In the genomic region with DNA sequence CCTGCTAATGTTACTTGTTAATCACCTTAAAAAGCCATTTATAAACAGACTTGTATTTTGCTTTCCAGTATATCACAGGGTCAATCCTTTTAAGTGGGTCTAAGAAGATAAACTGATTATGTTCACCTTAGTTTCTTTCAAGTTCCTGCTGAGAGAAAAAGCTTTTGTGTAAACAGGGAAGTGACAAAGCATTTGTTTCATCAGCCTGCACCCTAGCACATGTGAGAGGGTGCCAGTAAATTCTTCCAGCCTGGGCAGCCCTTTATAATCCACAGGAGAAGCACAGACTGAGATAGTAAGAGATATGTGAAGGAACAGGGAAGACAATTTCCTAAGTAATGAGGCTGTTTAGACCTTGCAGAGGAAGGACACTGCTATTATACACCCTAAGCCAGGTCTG, we compare ENCODE assay signal across 25 cellular contexts.
DNase-seq lines count a peak whose midpoint lies in the region; ATAC-seq and TF ChIP-seq lines count a peak whose summit lies in the region.
"Had no signal": no experiment of that assay in that cellular context is flagged by ENCODE, and none has a peak within 500 bp of the region (broad histone marks: within the 10 kb centered on the region; RNA-seq: fewer than 3 reads in every experiment).

No MANE protein-coding gene starts in this region.

- no peaks in the 10 kb centered on the region for H3K79me2 ChIP-seq in GM23338 (replicated peaks; ENCODE audit: insufficient read depth)

- no peaks in the 10 kb centered on the region for H3K9me3 Mint-ChIP-seq in Calu3 (ENCODE audit: low read depth, unreplicated experiment)
- H3K9me3 Mint-ChIP-seq in GM23338, result no peaks in the 10 kb centered on the region
- H3K9me3 Mint-ChIP-seq: naive thymus-derived CD8-positive, alpha-beta T cell had no signal

- no peaks in the 10 kb centered on the region for H3K9me3 ChIP-seq in left lung
- H3K9me3 ChIP-seq in ovary, result no peaks in the 10 kb centered on the region
- H3K9me3 ChIP-seq: Caco-2, gastrocnemius medialis had no signal

- H3K9me2 ChIP-seq in GM23338 (ENCODE audit: insufficient read depth), result peaks cover 7% of the 10 kb centered on the region; the same call in 1 of the 2 replicates

- ATAC-seq in GM23338, result no peak
- ATAC-seq in left lung, result peak; percentile 58
- no peak for ATAC-seq in GM18870 (IDR thresholded peaks at IDR 0.05; ENCODE audit: unreplicated experiment)
- ATAC-seq: gastrocnemius medialis; GM12878; naive thymus-derived CD8-positive, alpha-beta T cell had no signal

- H3K27me3 ChIP-seq in GM23338 (ENCODE audit: insufficient read depth), result no peaks in the 10 kb centered on the region
- H3K27me3 ChIP-seq in left lung, result no peaks in the 10 kb centered on the region
- no peaks in the 10 kb centered on the region for H3K27me3 ChIP-seq in ovary
- H3K27me3 ChIP-seq: gastrocnemius medialis, tibial nerve had no signal

- H3K36me3 ChIP-seq in GM23338 (ENCODE audit: insufficient read depth) (no peaks in the 10 kb centered on the region), left lung (no peaks in the 10 kb centered on the region), ovary (no peaks in the 10 kb centered on the region)
- H3K36me3 ChIP-seq: gastrocnemius medialis, tibial nerve had no signal

- H3K4me1 ChIP-seq in GM23338 (ENCODE audit: insufficient read depth), result no peaks in the 10 kb centered on the region
- H3K4me1 ChIP-seq in left lung, result no peaks in the 10 kb centered on the region
- no peaks in the 10 kb centered on the region for H3K4me1 ChIP-seq in ovary (ENCODE audit: insufficient read depth)
- H3K4me1 ChIP-seq: Caco-2, gastrocnemius medialis, tibial nerve had no signal

- no peak for TF ChIP-seq CTCF in Calu3 (IDR thresholded peaks at IDR 0.05; ENCODE audit: unreplicated experiment)
- TF ChIP-seq CTCF in GM23338 (conservative IDR thresholded peaks at IDR 0.05; ENCODE audit: low read depth in 2 of 2), result no peak
- no peak for TF ChIP-seq CTCF in left lung (IDR thresholded peaks at IDR 0.05)
- TF ChIP-seq CTCF in ovary (IDR thresholded peaks at IDR 0.05), result no peak

- no peaks in the 10 kb centered on the region for H3F3A ChIP-seq in GM23338 (replicated peaks; ENCODE audit: low read depth)

- H2AFZ ChIP-seq in GM23338, result peak overlapping the region; percentile 38

- peak overlapping the region; percentile 76 for H3K27ac Mint-ChIP-seq in Calu3 (ENCODE audit: unreplicated experiment)
- H3K27ac Mint-ChIP-seq in GM23338, result no peak overlapping the region
- H3K27ac Mint-ChIP-seq: B cell; naive thymus-derived CD8-positive, alpha-beta T cell had no signal

- H4K20me1 ChIP-seq in GM23338 (replicated peaks; ENCODE audit: insufficient read depth), result no peaks in the 10 kb centered on the region

- H3K36me3 Mint-ChIP-seq in Calu3 (ENCODE audit: insufficient read depth, unreplicated experiment) (no peaks in the 10 kb centered on the region), GM23338 (ENCODE audit: low read depth) (no peaks in the 10 kb centered on the region)
- H3K36me3 Mint-ChIP-seq: naive thymus-derived CD8-positive, alpha-beta T cell had no signal

- H3K27ac ChIP-seq in GM23338 (ENCODE audit: low read depth) (no peak overlapping the region), left lung (no peak overlapping the region), ovary (no peak overlapping the region)
- H3K27ac ChIP-seq: gastrocnemius medialis, tibial nerve had no signal

- no peak overlapping the region for H3K4me2 ChIP-seq in GM23338

- H3K4me3 ChIP-seq in GM23338 (no peak overlapping the region), left lung (no peak overlapping the region), ovary (no peak overlapping the region)
- H3K4me3 ChIP-seq: gastrocnemius medialis, GM12878, tibial nerve had no signal

- no peak for TF ChIP-seq EP300 in ovary (IDR thresholded peaks at IDR 0.05)

- TF ChIP-seq POLR2A in ovary (IDR thresholded peaks at IDR 0.05), result no peak

- H3K4me1 Mint-ChIP-seq in Calu3 (ENCODE audit: low read depth, unreplicated experiment) (peaks cover 31% of the 10 kb centered on the region), GM23338 (no peaks in the 10 kb centered on the region)
- H3K4me1 Mint-ChIP-seq: B cell; naive thymus-derived CD8-positive, alpha-beta T cell had no signal

- H3K27me3 Mint-ChIP-seq in Calu3 (ENCODE audit: unreplicated experiment) (no peaks in the 10 kb centered on the region), GM23338 (ENCODE audit: insufficient read depth, low read depth, poor library complexity) (no peaks in the 10 kb centered on the region)
- H3K27me3 Mint-ChIP-seq: B cell had no signal

- CTCF ChIA-PET in Calu3 (lab: Charles Lee), result interaction anchor here (1.0 kb wide), 1 partner anchor 158 kb away, joined by 4 read pairs; no protein-coding TSS in a partner anchor

- H3K4me3 Mint-ChIP-seq in Calu3 (ENCODE audit: low read depth, unreplicated experiment), result no peak overlapping the region
- no peak overlapping the region for H3K4me3 Mint-ChIP-seq in GM23338
- H3K4me3 Mint-ChIP-seq: B cell; naive thymus-derived CD8-positive, alpha-beta T cell had no signal

- intact Hi-C loops in Calu3 (cut with micrococcal nuclease; ENCODE audit: unreplicated experiment) (loop anchor here (5.0 kb wide), 1 partner anchor 72 kb away; no protein-coding TSS in a partner anchor), left lung (cut with DNase I) (loop anchor here in 1 of 2 donors (10.0 kb wide), 1 partner anchor 744 kb away; no protein-coding TSS in a partner anchor), ovary (cut with DNase I) (no loop called here)

- no peak for DNase-seq in Calu3
- no peak for DNase-seq in GM23338 (ENCODE audit: low spot score)
- DNase-seq in NCI-H82 treated with DMSO at 0.1 percent for 48 hours (lab: John Stamatoyannopoulos, UW; ENCODE audit: unreplicated experiment), result peak; percentile 93
- no peak for DNase-seq in left lung
- DNase-seq in GM19238 (ENCODE audit: insufficient read length, low spot score), result no peak
- DNase-seq in ovary, result no peak
- DNase-seq: activated CD8-positive, alpha-beta memory T cell treated with anti-CD3 and anti-CD28 coated beads, Interleukin-2, amount 50 U/mL, for 48 hours; activated effector memory CD4-positive, alpha-beta T cell treated with anti-CD3 and anti-CD28 coated beads, Interleukin-2, amount 50 U/mL, for 16 hours; dermis blood vessel endothelial cell; gastrocnemius medialis; GF-D8; H7; KBM-7; kidney; naive thymus-derived CD8-positive, alpha-beta T cell; NCI-H1092 treated with DMSO at 0.1 percent for 48 hours; NCI-H2171 treated with DMSO at 0.1 percent for 48 hours; stimulated activated CD4-positive, alpha-beta T cell treated with anti-CD3 and anti-CD28 coated beads, Interleukin-2, amount 100 ng/mL, for 24 hours; stimulated activated naive CD4-positive, alpha-beta T cell treated with Interleukin-2 at 50 U/mL for 16 hours; SW 1271 had no signal

- BruUV-seq in Calu3 (replicated peaks; lab: Mats Ljungman, UMichigan), result no TSS peak

TF ChIP-seq in GM23338, 12 proteins besides CTCF, POLR2A, EP300 and RAD21:
- TF ChIP-seq STAT1 (IDR thresholded peaks at IDR 0.05; ENCODE audit: unreplicated experiment) (no peak), ZNF331 (CRISPR knock-in tag; IDR thresholded peaks at IDR 0.05; ENCODE audit: low read depth) (no peak), REST (IDR thresholded peaks at IDR 0.05; ENCODE audit: unreplicated experiment) (no peak), ZNF114 (CRISPR knock-in tag; IDR thresholded peaks at IDR 0.05) (no peak), NANOG (IDR thresholded peaks at IDR 0.05; ENCODE audit: borderline replicate concordance) (no peak), EZH2phosphoT487 (IDR thresholded peaks at IDR 0.05; ENCODE audit: unreplicated experiment) (no peak)
- TF ChIP-seq, protein P1, sequence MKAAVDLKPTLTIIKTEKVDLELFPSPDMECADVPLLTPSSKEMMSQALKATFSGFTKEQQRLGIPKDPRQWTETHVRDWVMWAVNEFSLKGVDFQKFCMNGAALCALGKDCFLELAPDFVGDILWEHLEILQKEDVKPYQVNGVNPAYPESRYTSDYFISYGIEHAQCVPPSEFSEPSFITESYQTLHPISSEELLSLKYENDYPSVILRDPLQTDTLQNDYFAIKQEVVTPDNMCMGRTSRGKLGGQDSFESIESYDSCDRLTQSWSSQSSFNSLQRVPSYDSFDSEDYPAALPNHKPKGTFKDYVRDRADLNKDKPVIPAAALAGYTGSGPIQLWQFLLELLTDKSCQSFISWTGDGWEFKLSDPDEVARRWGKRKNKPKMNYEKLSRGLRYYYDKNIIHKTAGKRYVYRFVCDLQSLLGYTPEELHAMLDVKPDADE (IDR thresholded peaks at IDR 0.05), result no peak
TF ChIP-seq in GM23338: peak in this region for 0.
